Comparison of ENCODE assay signal across 1 cellular context in the genomic region with DNA sequence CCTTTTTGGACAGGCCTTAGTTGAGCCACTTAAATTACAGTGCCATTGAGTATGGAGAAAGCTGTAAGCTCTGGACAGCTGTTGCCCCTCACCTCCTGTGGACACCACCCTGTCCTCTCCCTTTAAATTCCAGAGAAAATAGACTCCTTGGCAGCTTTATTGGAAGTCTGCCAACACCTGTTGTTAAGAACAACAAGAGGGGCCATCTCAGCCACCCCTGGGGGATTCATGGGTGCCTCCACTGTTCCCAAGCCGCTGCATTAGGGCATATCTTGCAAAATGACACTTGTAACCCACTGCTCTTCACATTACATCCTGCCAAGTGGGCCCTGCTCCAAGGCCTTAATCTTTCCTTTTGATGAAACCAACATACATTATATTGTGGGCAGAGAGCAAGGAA.
TF ChIP-seq lines count a peak whose summit lies in the region.

No MANE protein-coding gene starts in this region.

TF ChIP-seq in IMR-90, 13 proteins besides CTCF, POLR2A, EP300 and RAD21 (continued from another document):
- no peak for TF ChIP-seq SMC3 (IDR thresholded peaks at IDR 0.05; ENCODE audit: low read depth, low read length)
- no peak for TF ChIP-seq FOS (IDR thresholded peaks at IDR 0.05; ENCODE audit: low read depth, low read length)
- no peak for TF ChIP-seq RCOR1 (IDR thresholded peaks at IDR 0.05; ENCODE audit: insufficient replicate concordance, low read length)
- no peak for TF ChIP-seq CHD1 (IDR thresholded peaks at IDR 0.05; ENCODE audit: low read depth, low read length)
